2 cellular contexts compared by ENCODE assay signal in the genomic region with DNA sequence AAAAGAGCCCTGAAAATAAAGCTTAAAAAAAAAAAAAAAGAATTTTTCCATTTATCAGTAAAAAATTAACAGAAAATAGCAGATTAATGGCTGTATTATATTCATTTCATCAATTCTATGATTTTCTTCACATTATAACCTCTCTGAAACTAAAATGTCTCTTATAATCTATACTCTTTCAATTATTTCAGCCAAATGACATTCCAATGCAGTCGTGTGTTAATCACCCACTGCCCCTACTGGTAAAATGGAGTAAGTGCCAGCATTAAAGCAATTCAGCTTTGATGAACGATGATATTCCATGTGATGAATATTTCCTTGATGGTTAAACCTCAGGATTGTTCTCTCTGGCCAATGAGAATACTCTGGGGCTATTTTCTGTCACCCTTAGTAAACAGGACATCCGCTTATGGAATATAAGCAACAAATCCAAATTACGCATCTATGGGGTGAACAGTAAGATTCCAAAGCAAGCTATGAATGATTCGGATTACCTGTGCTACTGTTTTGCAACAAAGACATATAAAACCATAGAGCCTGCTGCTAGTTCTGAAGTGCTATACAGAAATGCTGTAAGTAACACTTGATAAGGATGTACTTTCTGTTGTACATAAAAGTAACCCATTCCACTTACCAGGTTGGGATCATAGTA.
TF ChIP-seq lines count a peak whose summit lies in the region.

No MANE protein-coding gene starts in this region.

TF ChIP-seq in A549, 52 proteins besides CTCF, POLR2A, EP300 and RAD21 (continued from another document):
- TF ChIP-seq ZSCAN20 (CRISPR knock-in tag; IDR thresholded peaks at IDR 0.05) = no peak

TF ChIP-seq in GM12878, 131 proteins besides CTCF, POLR2A, EP300 and RAD21 (continued from another document):
- TF ChIP-seq HCFC1 (IDR thresholded peaks at IDR 0.05; ENCODE audit: low read length) = no peak
- no peak for TF ChIP-seq ZBTB11 (CRISPR knock-in tag; IDR thresholded peaks at IDR 0.05)
